ENCODE assay signal across 22 cellular contexts in the genomic region with DNA sequence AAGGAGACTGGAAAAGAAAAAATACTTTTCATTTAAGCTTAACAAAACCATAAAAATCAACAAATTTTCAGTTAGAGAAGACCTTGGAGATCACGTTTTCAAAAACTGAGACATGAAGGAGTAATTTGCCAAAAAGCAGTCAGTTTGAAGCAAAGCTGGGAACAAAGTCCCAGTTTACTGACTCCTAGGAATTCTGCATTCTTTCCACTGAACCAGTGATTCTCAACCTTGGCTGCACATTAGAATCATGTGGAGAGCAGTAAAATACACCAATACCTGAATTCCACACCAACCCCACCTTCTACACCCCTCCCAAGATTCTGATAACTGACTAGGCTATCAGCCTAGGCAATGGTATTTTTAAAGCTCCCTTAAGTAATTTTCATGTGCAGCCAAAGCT.
A peak's percentile ranks its signal among the peaks of the same experiment; 100 is the strongest.
DNase-seq lines count a peak whose midpoint lies in the region; ATAC-seq and TF ChIP-seq lines count a peak whose summit lies in the region.
"Had no signal": no experiment of that assay in that cellular context is flagged by ENCODE, and none has a peak within 500 bp of the region (broad histone marks: within the 10 kb centered on the region; RNA-seq: fewer than 3 reads in every experiment).

No MANE protein-coding gene starts in this region.

- no peak overlapping the region for H3K27ac ChIP-seq in liver (ENCODE audit: low read depth in 1 of 2, low read length in 2 of 2)
- peak overlapping the region; percentile 59 to 86 (median 84) for H3K27ac ChIP-seq in thyroid gland
- H3K27ac ChIP-seq: A549; BLaER1 treated with 17β-estradiol and CSF1 and Interleukin-3, amounts not matched to agents 10 nM and 100 nM; GM23248 had no signal

- H3K27me3 ChIP-seq in liver (ENCODE audit: control insufficient read depth in 4 of 4, insufficient read depth in 4 of 4, low read length in 3 of 4) (no peaks in the 10 kb centered on the region), thyroid gland (no peaks in the 10 kb centered on the region)
- H3K27me3 ChIP-seq: BE2C; BLaER1 treated with 17β-estradiol and CSF1 and Interleukin-3, amounts not matched to agents 10 nM and 100 nM had no signal

- TF ChIP-seq RAD21 in Ishikawa (IDR thresholded peaks at IDR 0.05; ENCODE audit: low read depth) (no peak), liver (IDR thresholded peaks at IDR 0.05) (no peak)

- H3K9me3 ChIP-seq in liver (ENCODE audit: control insufficient read depth in 4 of 4, low read length in 3 of 4) (no peaks in the 10 kb centered on the region), thyroid gland (no peaks in the 10 kb centered on the region)
- H3K9me3 ChIP-seq: A549; BE2C; BLaER1 treated with 17β-estradiol and CSF1 and Interleukin-3, amounts not matched to agents 10 nM and 100 nM; HAP-1 had no signal

- intact Hi-C loops in thyroid gland (cut with DNase I) = no loop called here

- H3K36me3 ChIP-seq in liver (ENCODE audit: control insufficient read depth in 4 of 4, insufficient read depth in 3 of 4, low read depth in 1 of 4, low read length in 3 of 4) (peaks cover 0 to 8% (median 4%) of the 10 kb centered on the region in 4 donors), thyroid gland (peaks cover 0 to 3% of the 10 kb centered on the region in 2 donors)
- H3K36me3 ChIP-seq: BE2C had no signal

- 34% methylated on average over 1 of the region's 1 CpG for WGBS in liver
- 41 to 42% methylated on average over 1 of the region's 1 CpG for WGBS in thyroid gland, 2 donors

- H3K4me3 ChIP-seq in liver (ENCODE audit: low read depth in 1 of 3, low read length in 3 of 3) (no peak overlapping the region), thyroid gland (replicated peaks in 1 of 3) (no peak overlapping the region)
- H3K4me3 ChIP-seq: A549; BLaER1 treated with 17β-estradiol and CSF1 and Interleukin-3, amounts not matched to agents 10 nM and 100 nM; GM23248; HAP-1 had no signal

- H3K4me1 ChIP-seq in liver (ENCODE audit: control insufficient read depth in 4 of 4, insufficient read depth in 4 of 4, low read length in 3 of 4) (peaks cover 0 to 22% (median 12%) of the 10 kb centered on the region in 4 donors), thyroid gland (peaks cover 0 to 17% of the 10 kb centered on the region in 2 donors)
- H3K4me1 ChIP-seq: A549, BE2C, HAP-1 had no signal

- no peak for TF ChIP-seq CTCF in liver (IDR thresholded peaks at IDR 0.05; ENCODE audit: low read depth, low read length, missing input control)
- TF ChIP-seq CTCF in thyroid gland (IDR thresholded peaks at IDR 0.05) = peak in 1 of 6 experiments; percentile 3

- no peak for ATAC-seq in HG03469 (IDR thresholded peaks at IDR 0.05; ENCODE audit: unreplicated experiment)
- ATAC-seq: A549 had no signal

- DNase-seq in left kidney (ENCODE audit: low read depth, low spot score) = peak; percentile 18
- peak; percentile 21 to 42 for DNase-seq in thyroid gland
- DNase-seq in H4 (ENCODE audit: low spot score) = no peak
- no peak for DNase-seq in NCI-H187 (lab: John Stamatoyannopoulos, UW)
- DNase-seq: 8988T; ACHN; AML-193; BE2C; Calu3; CD4-positive, alpha-beta T cell; CD8-positive, alpha-beta memory T cell; DMS53; DMS79 treated with DMSO at 0.1 percent for 48 hours; GF-D8; GM23248; HFFc6 had no signal

- no peak for TF ChIP-seq EP300 in Ishikawa (IDR thresholded peaks at IDR 0.05; ENCODE audit: borderline replicate concordance)

- no peak overlapping the region for H3K9ac ChIP-seq in liver (ENCODE audit: low read depth in 1 of 2, low read length in 2 of 2)
- H3K9ac ChIP-seq: BLaER1 treated with 17β-estradiol and CSF1 and Interleukin-3, amounts not matched to agents 10 nM and 100 nM; GM23248 had no signal

- TF ChIP-seq POLR2A in thyroid gland (IDR thresholded peaks at IDR 0.05) = no peak

TF ChIP-seq in Ishikawa, 13 proteins besides CTCF, POLR2A, EP300 and RAD21:
- TF ChIP-seq YY1 (IDR thresholded peaks at IDR 0.05; ENCODE audit: low read depth) (no peak), TEAD4 (IDR thresholded peaks at IDR 0.05) (peak; percentile 52; the same call in 1 of the 2 replicates)
- TF ChIP-seq, protein P1, sequence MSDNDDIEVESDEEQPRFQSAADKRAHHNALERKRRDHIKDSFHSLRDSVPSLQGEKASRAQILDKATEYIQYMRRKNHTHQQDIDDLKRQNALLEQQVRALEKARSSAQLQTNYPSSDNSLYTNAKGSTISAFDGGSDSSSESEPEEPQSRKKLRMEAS (IDR thresholded peaks at IDR 0.05) = no peak

TF ChIP-seq in liver, 16 proteins besides CTCF, POLR2A, EP300 and RAD21:
- TF ChIP-seq SP1 (IDR thresholded peaks at IDR 0.05) (no peak), HNF4G (IDR thresholded peaks at IDR 0.05) (no peak), RXRA (IDR thresholded peaks at IDR 0.05) (peak; percentile 6 to 14), FOXA1 (IDR thresholded peaks at IDR 0.05) (no peak), TAF1 (conservative IDR thresholded peaks at IDR 0.05) (no peak), HNF4A (conservative IDR thresholded peaks at IDR 0.05) (peak; percentile 42 to 62), GABPA (IDR thresholded peaks at IDR 0.05 in 1 of 2, conservative IDR thresholded peaks at IDR 0.05 in 1 of 2) (no peak)
- TF ChIP-seq, protein P2, sequence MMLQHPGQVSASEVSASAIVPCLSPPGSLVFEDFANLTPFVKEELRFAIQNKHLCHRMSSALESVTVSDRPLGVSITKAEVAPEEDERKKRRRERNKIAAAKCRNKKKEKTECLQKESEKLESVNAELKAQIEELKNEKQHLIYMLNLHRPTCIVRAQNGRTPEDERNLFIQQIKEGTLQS (IDR thresholded peaks at IDR 0.05) = no peak
- TF ChIP-seq, protein P1 (IDR thresholded peaks at IDR 0.05) = no peak
- TF ChIP-seq, protein P3, sequence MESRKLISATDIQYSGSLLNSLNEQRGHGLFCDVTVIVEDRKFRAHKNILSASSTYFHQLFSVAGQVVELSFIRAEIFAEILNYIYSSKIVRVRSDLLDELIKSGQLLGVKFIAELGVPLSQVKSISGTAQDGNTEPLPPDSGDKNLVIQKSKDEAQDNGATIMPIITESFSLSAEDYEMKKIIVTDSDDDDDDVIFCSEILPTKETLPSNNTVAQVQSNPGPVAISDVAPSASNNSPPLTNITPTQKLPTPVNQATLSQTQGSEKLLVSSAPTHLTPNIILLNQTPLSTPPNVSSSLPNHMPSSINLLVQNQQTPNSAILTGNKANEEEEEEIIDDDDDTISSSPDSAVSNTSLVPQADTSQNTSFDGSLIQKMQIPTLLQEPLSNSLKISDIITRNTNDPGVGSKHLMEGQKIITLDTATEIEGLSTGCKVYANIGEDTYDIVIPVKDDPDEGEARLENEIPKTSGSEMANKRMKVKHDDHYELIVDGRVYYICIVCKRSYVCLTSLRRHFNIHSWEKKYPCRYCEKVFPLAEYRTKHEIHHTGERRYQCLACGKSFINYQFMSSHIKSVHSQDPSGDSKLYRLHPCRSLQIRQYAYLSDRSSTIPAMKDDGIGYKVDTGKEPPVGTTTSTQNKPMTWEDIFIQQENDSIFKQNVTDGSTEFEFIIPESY (IDR thresholded peaks at IDR 0.05) = no peak
TF ChIP-seq in liver: peak in this region for 2.

Comparison
In these comparisons a context has a peak if more than half of its experiments do, and no peak if none do; other contexts are left out.
1. DNase-seq: peak in left kidney (single experiment) and thyroid gland (2 of 2); none in H4 (single experiment) and NCI-H187 (0 of 2).
2. H3K27ac ChIP-seq: peak in thyroid gland (3 of 3); none in liver (0 of 2).